ENCODE assay signal across 12 cellular contexts in genomic region chrX:118534716-118535493, GRCh38. TPM values are rescaled to one million over a fixed set of nuclear protein-coding genes. Genes with fewer than 3 reads are reported as not detected.
DNase-seq lines count a peak whose midpoint lies in the region; ATAC-seq and TF ChIP-seq lines count a peak whose summit lies in the region.
"Had no signal": no experiment of that assay in that cellular context is flagged by ENCODE, and none has a peak within 500 bp of the region (broad histone marks: within the 10 kb centered on the region; RNA-seq: fewer than 3 reads in every experiment).

No MANE protein-coding gene starts in this region.

- no peaks in the 10 kb centered on the region for H3K9me3 Mint-ChIP-seq in activated CD8-positive, alpha-beta memory T cell treated with anti-CD3 and anti-CD28 coated beads, Interleukin-2, amount 10 ng/mL, durations not matched to agents 7 days and 5 days (ENCODE audit: low read depth)
- H3K9me3 Mint-ChIP-seq in brain, result peaks cover 0 to 4% (median 0%) of the 10 kb centered on the region in 5 experiments

- H3K27me3 ChIP-seq in sigmoid colon (no peaks in the 10 kb centered on the region), mammary epithelial cell (ENCODE audit: insufficient read depth, low read length) (no peaks in the 10 kb centered on the region)
- H3K27me3 ChIP-seq: heart left ventricle, right atrium auricular region, tibial artery had no signal

- no peak for DNase-seq in activated CD8-positive, alpha-beta memory T cell treated with anti-CD3 and anti-CD28 coated beads, Interleukin-2, amount 10 ng/mL, durations not matched to agents 7 days and 5 days
- no peak for DNase-seq in activated CD8-positive, alpha-beta memory T cell treated with anti-CD3 and anti-CD28 coated beads for 24 hours
- DNase-seq in NCI-H524 (lab: John Stamatoyannopoulos, UW) (peak; percentile 81 to 94), sigmoid colon (no peak), activated gamma-delta T cell (lab: John Stamatoyannopoulos, UW) (no peak), erythroblast (lab: John Stamatoyannopoulos, UW) (no peak), mammary epithelial cell (no peak)
- DNase-seq: heart left ventricle, tibial artery had no signal

- BruUV-seq in mammary epithelial cell (replicated peaks; lab: Mats Ljungman, UMichigan), result no TSS peak

- H3K36me3 ChIP-seq in sigmoid colon, result no peaks in the 10 kb centered on the region
- H3K36me3 ChIP-seq in mammary epithelial cell (ENCODE audit: insufficient read depth, low read length), result no peaks in the 10 kb centered on the region
- H3K36me3 ChIP-seq: heart left ventricle, right atrium auricular region, tibial artery had no signal

- H3K9me3 ChIP-seq in sigmoid colon (no peaks in the 10 kb centered on the region), mammary epithelial cell (replicated peaks; ENCODE audit: insufficient read depth, low read length) (no peaks in the 10 kb centered on the region)
- H3K9me3 ChIP-seq: heart left ventricle, right atrium auricular region, tibial artery had no signal

- in situ Hi-C loops in mammary epithelial cell (cut with MboI; ENCODE audit: low sequenced_read_pairs in 2 of 2), result no loop called here

- no peak overlapping the region for H2AFZ ChIP-seq in mammary epithelial cell (ENCODE audit: low read depth, low read length)

- no peaks in the 10 kb centered on the region for H3K79me2 ChIP-seq in mammary epithelial cell (ENCODE audit: insufficient read depth, low read length)

- H3K27me3 Mint-ChIP-seq in activated CD8-positive, alpha-beta memory T cell treated with anti-CD3 and anti-CD28 coated beads, Interleukin-2, amount 10 ng/mL, durations not matched to agents 7 days and 5 days, result no peaks in the 10 kb centered on the region
- no peaks in the 10 kb centered on the region for H3K27me3 Mint-ChIP-seq in brain

- ATAC-seq in activated CD8-positive, alpha-beta memory T cell treated with anti-CD3 and anti-CD28 coated beads, Interleukin-2, amount 10 ng/mL, durations not matched to agents 7 days and 5 days, result no peak
- ATAC-seq: heart left ventricle, Right ventricle myocardium inferior had no signal

- peak overlapping the region; percentile 93 for H3K27ac Mint-ChIP-seq in activated CD8-positive, alpha-beta memory T cell treated with anti-CD3 and anti-CD28 coated beads, Interleukin-2, amount 10 ng/mL, durations not matched to agents 7 days and 5 days
- peak overlapping the region in 4 of 5 experiments; percentile 23 to 62 (median 42) for H3K27ac Mint-ChIP-seq in brain

- CTCF ChIA-PET in activated CD8-positive, alpha-beta memory T cell treated with anti-CD3 and anti-CD28 coated beads, Interleukin-2, amount 10 ng/mL, durations not matched to agents 7 days and 5 days (lab: Charles Lee), result interaction anchor here (1.4 kb wide), 1 partner anchor 40 kb away, joined by 4 read pairs; the partner anchor contains the start of gene DOCK11
- CTCF ChIA-PET in mammary epithelial cell (lab: Charles Lee; ENCODE audit: low non-redundant PET), result no interaction called here

- peaks cover 0 to 22% (median 14%) of the 10 kb centered on the region in 4 donors for H3K4me1 ChIP-seq in sigmoid colon
- H3K4me1 ChIP-seq in mammary epithelial cell (ENCODE audit: insufficient read depth, low read length), result no peaks in the 10 kb centered on the region
- H3K4me1 ChIP-seq: right atrium auricular region had no signal

- no peak overlapping the region for H3K9ac ChIP-seq in mammary epithelial cell (ENCODE audit: insufficient read depth, low read length)

- H3K36me3 Mint-ChIP-seq in activated CD8-positive, alpha-beta memory T cell treated with anti-CD3 and anti-CD28 coated beads, Interleukin-2, amount 10 ng/mL, durations not matched to agents 7 days and 5 days, result peaks cover 16% of the 10 kb centered on the region
- H3K36me3 Mint-ChIP-seq in brain, result peaks cover 8% of the 10 kb centered on the region

- TF ChIP-seq POLR2A in sigmoid colon (IDR thresholded peaks at IDR 0.05) (no peak), erythroblast (IDR thresholded peaks at IDR 0.05; ENCODE audit: low read length) (no peak)

- no peaks in the 10 kb centered on the region for H4K20me1 ChIP-seq in mammary epithelial cell (ENCODE audit: insufficient read depth, low read length)

- no peak overlapping the region for H3K4me2 ChIP-seq in mammary epithelial cell (ENCODE audit: insufficient read depth, low read depth, low read length)

- TF ChIP-seq EP300 in sigmoid colon (IDR thresholded peaks at IDR 0.05), result no peak

- dilution Hi-C loops in mammary epithelial cell (cut with HindIII; ENCODE audit: low sequenced_read_pairs), result no loop called here

- intact Hi-C loops in sigmoid colon (cut with DNase I), result no loop called here
- intact Hi-C loops in mammary epithelial cell (cut with micrococcal nuclease), result no loop called here

- H3K4me3 ChIP-seq in sigmoid colon (no peak overlapping the region), mammary epithelial cell (replicated peaks in 1 of 3; ENCODE audit: insufficient read depth in 1 of 3, low read depth in 2 of 3, low read length in 3 of 3) (no peak overlapping the region)
- H3K4me3 ChIP-seq: heart left ventricle, right atrium auricular region, tibial artery had no signal

- 95% methylated on average over 9 of the region's 9 CpGs for WGBS in sigmoid colon, 2 donors
- WGBS in mammary epithelial cell (ENCODE audit: low coverage, missing lambda C conversion rate), result 89% methylated on average over 9 of the region's 9 CpGs

- peak overlapping the region in 3 of 4 donors; percentile 51 to 61 (median 57) for H3K27ac ChIP-seq in sigmoid colon
- no peak overlapping the region for H3K27ac ChIP-seq in mammary epithelial cell (ENCODE audit: insufficient read depth, low read depth, low read length)
- H3K27ac ChIP-seq: right atrium auricular region, tibial artery had no signal

- H3K4me1 Mint-ChIP-seq in activated CD8-positive, alpha-beta memory T cell treated with anti-CD3 and anti-CD28 coated beads, Interleukin-2, amount 10 ng/mL, durations not matched to agents 7 days and 5 days, result peaks cover 72% of the 10 kb centered on the region
- peaks cover 34% of the 10 kb centered on the region for H3K4me1 Mint-ChIP-seq in brain

- TF ChIP-seq CTCF in brain (conservative IDR thresholded peaks at IDR 0.05) (no peak), sigmoid colon (IDR thresholded peaks at IDR 0.05) (no peak), mammary epithelial cell (conservative IDR thresholded peaks at IDR 0.05 in 1 of 2, IDR thresholded peaks at IDR 0.05 in 1 of 2; ENCODE audit: extremely low read depth in 1 of 2, insufficient read depth in 1 of 2, low read depth in 1 of 2, low read length in 2 of 2) (no peak)

- H3K4me3 Mint-ChIP-seq in activated CD8-positive, alpha-beta memory T cell treated with anti-CD3 and anti-CD28 coated beads, Interleukin-2, amount 10 ng/mL, durations not matched to agents 7 days and 5 days, result no peak overlapping the region
- H3K4me3 Mint-ChIP-seq in brain, result peak overlapping the region in 3 of 5 experiments; percentile 1 to 47 (median 45)

RNA-seq across cellular contexts. Expression of gene DOCK11, which starts 39.3 kb away (rescaled TPM):
- 10 to 100 TPM; 57.1 to 63.1 TPM for total RNA-seq in activated CD8-positive, alpha-beta memory T cell treated with anti-CD3 and anti-CD28 coated beads, Interleukin-2, amount 10 ng/mL, durations not matched to agents 7 days and 5 days
- polyA plus RNA-seq in brain (ENCODE audit: insufficient read depth, low read depth, low replicate concordance), result 6.7 TPM
- 10 to 100 TPM; 40.7 to 54.6 (median 45.5) TPM for total RNA-seq in sigmoid colon
- polyA plus RNA-seq in sigmoid colon, result 10 to 100 TPM in 1 of 3 donors, 1 to 10 TPM in 2; 3.2 to 14.4 (median 4.8) TPM
- 1 to 10 TPM; 1.3 to 4.4 TPM for total RNA-seq in mammary epithelial cell
- polyA plus RNA-seq in mammary epithelial cell, result 2.2 TPM
- polyA minus RNA-seq in mammary epithelial cell, result 1.2 TPM

Comparison
In these comparisons a context has a peak if more than half of its experiments do, and no peak if none do; other contexts are left out.
1. DNase-seq: peak in NCI-H524 (2 of 2); none in activated CD8-positive, alpha-beta memory T cell treated with anti-CD3 and anti-CD28 coated beads, Interleukin-2, amount 10 ng/mL, durations not matched to agents 7 days and 5 days (single experiment), activated CD8-positive, alpha-beta memory T cell treated with anti-CD3 and anti-CD28 coated beads for 24 hours (single experiment), sigmoid colon (single experiment), activated gamma-delta T cell (single experiment), erythroblast (0 of 2) and mammary epithelial cell (single experiment).
2. RNA of gene DOCK11, which starts 39.3 kb away (total RNA-seq): 57.1 to 63.1 TPM in activated CD8-positive, alpha-beta memory T cell treated with anti-CD3 and anti-CD28 coated beads, Interleukin-2, amount 10 ng/mL, durations not matched to agents 7 days and 5 days and 40.7 to 54.6 TPM in sigmoid colon; 1.3 to 4.4 TPM in mammary epithelial cell; every median in the first group is over 4 times any median in the second.